16 cellular contexts compared by ENCODE assay signal in genomic region chr22:25346859-25347751, GRCh38.
"Had no signal": no experiment of that assay in that cellular context is flagged by ENCODE, and none has a peak within 500 bp of the region (broad histone marks: within the 10 kb centered on the region; RNA-seq: fewer than 3 reads in every experiment).

No MANE protein-coding gene starts in this region.

- H3K27me3 Mint-ChIP-seq: activated B cell treated with CpG ODN at 0.5 μM for 24 hours; activated CD4-positive, alpha-beta T cell treated with anti-CD3 and anti-CD28 coated beads, Interleukin-2, amount 10 ng/mL, durations not matched to agents 24 days and 14 days; naive thymus-derived CD4-positive, alpha-beta T cell had no signal

- H3K27me3 ChIP-seq: brain microvascular endothelial cell, transverse colon had no signal

- H3K4me1 ChIP-seq: parathyroid adenoma, transverse colon had no signal

- H3K4me1 Mint-ChIP-seq: activated B cell treated with CpG ODN at 0.5 μM for 24 hours; activated CD4-positive, alpha-beta T cell treated with anti-CD3 and anti-CD28 coated beads, Interleukin-2, amount 10 ng/mL, durations not matched to agents 24 days and 14 days had no signal

- H3K27ac ChIP-seq: brain microvascular endothelial cell, parathyroid adenoma, skin epidermis, transverse colon had no signal

- ATAC-seq: naive thymus-derived CD4-positive, alpha-beta T cell had no signal

- H3K9me3 Mint-ChIP-seq: activated B cell treated with CpG ODN at 0.5 μM for 24 hours had no signal

- H3K9me3 ChIP-seq: transverse colon had no signal

- DNase-seq: activated B cell treated with CpG ODN at 0.5 μM for 24 hours; activated CD4-positive, alpha-beta T cell treated with anti-CD3 and anti-CD28 coated beads, Interleukin-2, amount 10 ng/mL, durations not matched to agents 24 days and 14 days; activated CD8-positive, alpha-beta memory T cell treated with anti-CD3 and anti-CD28 coated beads for 24 hours; activated naive CD4-positive, alpha-beta T cell treated with anti-CD3 and anti-CD28 coated beads, Interleukin-2, amount 50 U/mL, for 16 hours; amygdala; brain microvascular endothelial cell; hippocampal formation; left cardiac atrium; naive thymus-derived CD4-positive, alpha-beta T cell; retina; SHP77; T-helper 2 cell; transverse colon had no signal

- H3K36me3 ChIP-seq: brain microvascular endothelial cell had no signal

- H3K4me3 ChIP-seq: lung, skin epidermis, transverse colon had no signal

- H3K27ac Mint-ChIP-seq: activated B cell treated with CpG ODN at 0.5 μM for 24 hours; activated CD4-positive, alpha-beta T cell treated with anti-CD3 and anti-CD28 coated beads, Interleukin-2, amount 10 ng/mL, durations not matched to agents 24 days and 14 days; naive thymus-derived CD4-positive, alpha-beta T cell had no signal

- H3K4me3 Mint-ChIP-seq: activated B cell treated with CpG ODN at 0.5 μM for 24 hours; activated CD4-positive, alpha-beta T cell treated with anti-CD3 and anti-CD28 coated beads, Interleukin-2, amount 10 ng/mL, durations not matched to agents 24 days and 14 days; naive thymus-derived CD4-positive, alpha-beta T cell had no signal
